ENCODE assay signal across 1 cellular context in genomic region chrX:104135677-104136076, GRCh38.
TF ChIP-seq lines count a peak whose summit lies in the region.

No MANE protein-coding gene starts in this region.

TF ChIP-seq in GM23338, 12 proteins besides CTCF, POLR2A, EP300 and RAD21 (continued from another document):
- TF ChIP-seq STAT1 (IDR thresholded peaks at IDR 0.05; ENCODE audit: unreplicated experiment) (no peak), REST (IDR thresholded peaks at IDR 0.05; ENCODE audit: unreplicated experiment) (no peak), NANOG (IDR thresholded peaks at IDR 0.05; ENCODE audit: borderline replicate concordance) (no peak), CREB1 (CRISPR knock-in tag; IDR thresholded peaks at IDR 0.05; ENCODE audit: low read depth) (no peak), EZH2 (IDR thresholded peaks at IDR 0.05; ENCODE audit: low read depth, unreplicated experiment) (no peak), POLR2AphosphoS5 (IDR thresholded peaks at IDR 0.05; ENCODE audit: low read depth) (no peak), ZNF462 (CRISPR knock-in tag; IDR thresholded peaks at IDR 0.05) (no peak)
